15 cellular contexts compared by ENCODE assay signal in the genomic region with DNA sequence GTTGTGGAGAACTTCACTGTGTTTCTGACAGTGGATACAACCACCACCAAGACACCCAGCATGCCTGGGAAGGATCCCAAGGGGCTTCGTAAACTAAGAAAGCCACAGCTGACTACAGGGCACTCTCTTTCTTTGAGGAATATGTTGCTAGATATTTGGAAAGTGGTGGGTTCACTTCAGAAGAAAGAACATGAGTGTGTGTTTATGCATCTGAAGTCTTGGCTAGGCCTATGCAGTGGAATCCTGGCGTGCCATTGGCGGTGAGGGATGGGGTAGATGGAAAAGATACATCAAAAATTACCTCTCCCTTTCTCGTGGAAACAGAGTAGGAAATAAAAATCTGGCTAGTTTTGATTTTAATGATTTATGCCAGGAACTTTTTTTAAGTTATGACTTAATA.
DNase-seq lines count a peak whose midpoint lies in the region; ATAC-seq and TF ChIP-seq lines count a peak whose summit lies in the region.
"Had no signal": no experiment of that assay in that cellular context is flagged by ENCODE, and none has a peak within 500 bp of the region (broad histone marks: within the 10 kb centered on the region; RNA-seq: fewer than 3 reads in every experiment).

No MANE protein-coding gene starts in this region.

- no peaks in the 10 kb centered on the region for H3K4me1 ChIP-seq in parathyroid adenoma
- peaks cover 0 to 10% of the 10 kb centered on the region in 2 donors for H3K4me1 ChIP-seq in uterus

- TF ChIP-seq CTCF in foreskin fibroblast (IDR thresholded peaks at IDR 0.05; ENCODE audit: low read depth, low read length): no peak
- TF ChIP-seq CTCF in parathyroid adenoma (IDR thresholded peaks at IDR 0.05): no peak
- no peak for TF ChIP-seq CTCF in uterus (IDR thresholded peaks at IDR 0.05)
- no peak for TF ChIP-seq CTCF in omental fat pad (IDR thresholded peaks at IDR 0.05)

- DNase-seq in Right ventricle myocardium inferior (ENCODE audit: missing footprints) (no peak), cardiac septum (ENCODE audit: low spot score) (no peak), foreskin fibroblast (no peak), uterus (no peak), omental fat pad (ENCODE audit: low spot score) (no peak)
- DNase-seq: activated CD4-positive, alpha-beta T cell treated with anti-CD3 and anti-CD28 coated beads for 36 hours; activated naive CD8-positive, alpha-beta T cell treated with anti-CD3 and anti-CD28 coated beads, Interleukin-2, amount 10 ng/mL, durations not matched to agents 7 days and 5 days; CD8-positive, alpha-beta memory T cell; EL; foreskin keratinocyte; KG1; NCI-H1092 treated with DMSO at 0.1 percent for 48 hours had no signal

- TF ChIP-seq POLR2A in uterus (IDR thresholded peaks at IDR 0.05): no peak

- peak; percentile 37 for ATAC-seq in Right ventricle myocardium inferior
- ATAC-seq in GM21528 (IDR thresholded peaks at IDR 0.05; ENCODE audit: low FRiP score, unreplicated experiment): no peak
- ATAC-seq in omental fat pad (ENCODE audit: low FRiP score): no peak
- ATAC-seq in esophagus mucosa: no peak
- ATAC-seq: activated CD4-positive, alpha-beta T cell treated with anti-CD3 and anti-CD28 coated beads for 36 hours; foreskin keratinocyte had no signal

- H3K36me3 ChIP-seq in parathyroid adenoma (ENCODE audit: control insufficient read depth, insufficient read depth, low read length): no peaks in the 10 kb centered on the region
- H3K36me3 ChIP-seq in uterus: no peaks in the 10 kb centered on the region

- H3K4me2 ChIP-seq in parathyroid adenoma (ENCODE audit: low read length): peak overlapping the region; percentile 7

- intact Hi-C loops in Right ventricle myocardium inferior (cut with DNase I) (loop anchor here (2.0 to 5.0 kb wide), 3 partner anchors 33 to 118 kb away; no protein-coding TSS in a partner anchor), cardiac septum (cut with DNase I) (loop anchor here (5.0 kb wide), 1 partner anchor 63 kb away; no protein-coding TSS in a partner anchor), uterus (cut with DNase I; ENCODE audit: low total_unique reads) (no loop called here)

- H3K79me2 ChIP-seq in parathyroid adenoma: no peaks in the 10 kb centered on the region

- H3K27ac ChIP-seq in parathyroid adenoma: peak overlapping the region; percentile 58
- H3K27ac ChIP-seq in uterus: peak overlapping the region; percentile 77 to 89
- H3K27ac ChIP-seq: foreskin keratinocyte had no signal

- H3K27me3 ChIP-seq in parathyroid adenoma (ENCODE audit: control insufficient read depth, insufficient read depth, low read length): no peaks in the 10 kb centered on the region
- no peaks in the 10 kb centered on the region for H3K27me3 ChIP-seq in uterus

- no peak overlapping the region for H3K9ac ChIP-seq in parathyroid adenoma

- no peak overlapping the region for H2AFZ ChIP-seq in parathyroid adenoma

- no peaks in the 10 kb centered on the region for H3K9me3 ChIP-seq in parathyroid adenoma (ENCODE audit: control insufficient read depth, low read length)
- no peaks in the 10 kb centered on the region for H3K9me3 ChIP-seq in uterus

- H3K4me3 ChIP-seq in foreskin fibroblast (ENCODE audit: low read depth in 1 of 2, low read length in 2 of 2) (peak overlapping the region; percentile 46 to 55), parathyroid adenoma (ENCODE audit: low read depth, low read length) (peak overlapping the region; percentile 24), uterus (peak overlapping the region; percentile 22 to 33)
